18 cellular contexts compared by ENCODE assay signal in the genomic region with DNA sequence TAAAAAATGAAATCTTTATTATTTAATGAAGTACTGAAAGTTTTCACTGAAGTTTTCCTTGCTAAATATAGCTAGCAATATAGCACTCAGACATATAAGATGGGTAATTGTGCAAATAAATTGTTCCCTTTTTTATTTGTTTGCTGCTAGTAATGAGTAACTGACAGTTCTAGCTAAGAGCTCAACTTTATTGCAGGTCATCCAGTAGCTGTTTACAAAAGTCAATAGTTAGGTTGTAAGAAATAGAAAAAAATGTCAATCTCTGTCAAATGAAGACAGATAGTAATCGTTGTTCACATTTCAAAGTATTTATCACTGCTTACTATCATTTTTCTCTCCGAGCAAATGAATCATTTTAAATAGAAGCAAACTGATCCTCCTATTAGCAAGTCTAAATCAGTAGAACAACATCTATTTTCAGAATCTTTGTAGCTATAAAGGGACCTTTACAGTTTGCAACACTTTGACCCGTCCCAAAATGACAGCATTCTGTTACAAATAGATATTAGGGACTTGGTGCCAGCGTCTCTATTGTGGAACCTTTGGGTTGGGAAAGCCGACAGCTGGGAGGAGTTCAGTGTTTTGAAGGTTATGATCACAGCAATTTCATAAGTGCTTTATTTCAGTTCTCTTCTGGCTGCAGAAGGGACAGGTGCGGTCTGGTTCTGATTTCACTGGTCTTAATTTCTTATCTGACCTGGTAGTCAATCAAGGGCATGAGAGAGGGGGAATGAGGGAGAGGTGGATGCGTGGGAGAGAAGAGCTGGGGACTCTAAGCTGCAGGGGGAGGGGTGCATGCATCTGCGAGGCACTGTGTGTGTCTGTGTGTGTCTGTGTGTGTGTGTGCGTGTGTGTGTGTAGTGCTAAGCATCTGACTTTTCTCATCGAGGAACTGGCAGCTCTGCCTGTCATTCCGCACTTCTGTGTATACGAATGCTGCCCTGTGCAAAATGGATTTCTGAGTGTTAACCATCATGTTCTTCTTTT.
DNase-seq lines count a peak whose midpoint lies in the region; ATAC-seq and TF ChIP-seq lines count a peak whose summit lies in the region.
"Had no signal": no experiment of that assay in that cellular context is flagged by ENCODE, and none has a peak within 500 bp of the region (broad histone marks: within the 10 kb centered on the region; RNA-seq: fewer than 3 reads in every experiment).

No MANE protein-coding gene starts in this region.

- no peaks in the 10 kb centered on the region for H4K20me1 ChIP-seq in H9 (ENCODE audit: control insufficient read depth, insufficient read depth, insufficient read length)

- H3K27ac ChIP-seq in H9 (ENCODE audit: insufficient read length, low read depth, low read length) (no peak overlapping the region), psoas muscle (peak overlapping the region; percentile 68)
- H3K27ac ChIP-seq: esophagus muscularis mucosa, heart left ventricle, uterus had no signal

- DNase-seq in H9 (peak; percentile 25), NCI-H774 (lab: John Stamatoyannopoulos, UW) (peak; percentile 5), glutamatergic neuron (peak; percentile 69), psoas muscle (peak; percentile 25 to 69), pons (ENCODE audit: low spot score) (no peak), NCI-H524 treated with DMSO at 0.1 percent for 48 hours (lab: John Stamatoyannopoulos, UW) (no peak)
- DNase-seq in activated CD8-positive, alpha-beta T cell treated with anti-CD3 and anti-CD28 coated beads, Interleukin-2, amount 10 ng/mL, durations not matched to agents 7 days and 5 days: no peak
- DNase-seq: dermis blood vessel endothelial cell; MG63; naive thymus-derived CD4-positive, alpha-beta T cell; NCI-H2029 treated with DMSO at 0.1 percent for 48 hours; small intestine; stimulated activated naive CD4-positive, alpha-beta T cell treated with Interleukin-2 at 50 U/mL for 16 hours; uterus had no signal

- no peaks in the 10 kb centered on the region for H3K79me2 ChIP-seq in H9 (ENCODE audit: insufficient read depth, low read length)

- H3K4me3 Mint-ChIP-seq in H9: no peak overlapping the region
- peak overlapping the region; percentile 30 for H3K4me3 Mint-ChIP-seq in glutamatergic neuron (ENCODE audit: unreplicated experiment)
- no peak overlapping the region for H3K4me3 Mint-ChIP-seq in activated CD8-positive, alpha-beta T cell treated with anti-CD3 and anti-CD28 coated beads, Interleukin-2, amount 10 ng/mL, durations not matched to agents 7 days and 5 days
- H3K4me3 Mint-ChIP-seq: naive thymus-derived CD4-positive, alpha-beta T cell had no signal

- H3K27me3 Mint-ChIP-seq in H9 (ENCODE audit: low read depth) (peaks cover 10% of the 10 kb centered on the region), glutamatergic neuron (ENCODE audit: unreplicated experiment) (peaks cover 12% of the 10 kb centered on the region)
- no peaks in the 10 kb centered on the region for H3K27me3 Mint-ChIP-seq in activated CD8-positive, alpha-beta T cell treated with anti-CD3 and anti-CD28 coated beads, Interleukin-2, amount 10 ng/mL, durations not matched to agents 7 days and 5 days (ENCODE audit: low read depth)
- H3K27me3 Mint-ChIP-seq: naive thymus-derived CD4-positive, alpha-beta T cell had no signal

- POLR2A ChIA-PET in activated CD8-positive, alpha-beta T cell treated with anti-CD3 and anti-CD28 coated beads, Interleukin-2, amount 10 ng/mL, durations not matched to agents 7 days and 5 days (lab: Charles Lee): no interaction called here

- no peak overlapping the region for H4K91ac ChIP-seq in H9 (ENCODE audit: insufficient read length, low read depth, low read length)

- no peaks in the 10 kb centered on the region for H3K9me3 Mint-ChIP-seq in H9
- H3K9me3 Mint-ChIP-seq in glutamatergic neuron (ENCODE audit: unreplicated experiment): peaks cover 8% of the 10 kb centered on the region
- no peaks in the 10 kb centered on the region for H3K9me3 Mint-ChIP-seq in activated CD8-positive, alpha-beta T cell treated with anti-CD3 and anti-CD28 coated beads, Interleukin-2, amount 10 ng/mL, durations not matched to agents 7 days and 5 days (ENCODE audit: insufficient read depth)
- H3K9me3 Mint-ChIP-seq: activated T-helper 2 cell treated with anti-CD3 and anti-CD28 coated beads, Interferon-gamma antibody, Interleukin-2, Interleukin-4, amounts not matched to agents 10 μg/mL and 5 μg/mL and 100 μg/mL, durations not matched to agents 14 hours and 24 hours and 36 hours; naive thymus-derived CD4-positive, alpha-beta T cell had no signal

- no peak overlapping the region for H3K4me2 ChIP-seq in H9 (ENCODE audit: insufficient read depth, insufficient read length, low read length)

- H3K79me1 ChIP-seq in H9 (ENCODE audit: insufficient read depth, low read depth, low read length, poor library complexity, severe bottlenecking): no peaks in the 10 kb centered on the region

- H3K27ac Mint-ChIP-seq in H9 (peak overlapping the region in 1 of 3 experiments; percentile 24; a peak in 1 of 7 replicates), glutamatergic neuron (ENCODE audit: unreplicated experiment) (no peak overlapping the region)
- H3K27ac Mint-ChIP-seq in activated CD8-positive, alpha-beta T cell treated with anti-CD3 and anti-CD28 coated beads, Interleukin-2, amount 10 ng/mL, durations not matched to agents 7 days and 5 days: no peak overlapping the region
- H3K27ac Mint-ChIP-seq: activated T-helper 2 cell treated with anti-CD3 and anti-CD28 coated beads, Interferon-gamma antibody, Interleukin-2, Interleukin-4, amounts not matched to agents 10 μg/mL and 5 μg/mL and 100 μg/mL, durations not matched to agents 14 hours and 24 hours and 36 hours; naive thymus-derived CD4-positive, alpha-beta T cell had no signal

- H2AK5ac ChIP-seq in H9 (ENCODE audit: insufficient read length, low read length): no peak overlapping the region

- H3K27me3 ChIP-seq in H9 (ENCODE audit: insufficient read depth, low read length) (no peaks in the 10 kb centered on the region), psoas muscle (ENCODE audit: insufficient read depth in 3 of 3, low read length in 2 of 3) (no peaks in the 10 kb centered on the region)
- H3K27me3 ChIP-seq: esophagus muscularis mucosa, MG63, uterus had no signal

- no peak overlapping the region for H4K8ac ChIP-seq in H9 (replicated peaks; ENCODE audit: insufficient read length, low read depth, low read length)

- ATAC-seq in psoas muscle: peak; percentile 91 to 98 (median 93)
- ATAC-seq in activated CD8-positive, alpha-beta T cell treated with anti-CD3 and anti-CD28 coated beads, Interleukin-2, amount 10 ng/mL, durations not matched to agents 7 days and 5 days: no peak
- no peak for ATAC-seq in GM18858 (IDR thresholded peaks at IDR 0.05; ENCODE audit: unreplicated experiment)
- ATAC-seq: naive thymus-derived CD4-positive, alpha-beta T cell had no signal

- no peaks in the 10 kb centered on the region for H3K23me2 ChIP-seq in H9 (ENCODE audit: insufficient read length, low read depth, low read length, poor library complexity, severe bottlenecking)

- H2BK12ac ChIP-seq in H9 (ENCODE audit: insufficient read length, low read depth, low read length): no peak overlapping the region

- H3K36me3 Mint-ChIP-seq in H9 (ENCODE audit: insufficient read depth in 1 of 3, low read depth in 3 of 3): no peaks in the 10 kb centered on the region
- H3K36me3 Mint-ChIP-seq in glutamatergic neuron (ENCODE audit: unreplicated experiment): no peaks in the 10 kb centered on the region
- no peaks in the 10 kb centered on the region for H3K36me3 Mint-ChIP-seq in activated CD8-positive, alpha-beta T cell treated with anti-CD3 and anti-CD28 coated beads, Interleukin-2, amount 10 ng/mL, durations not matched to agents 7 days and 5 days (ENCODE audit: low read depth)
- H3K36me3 Mint-ChIP-seq: naive thymus-derived CD4-positive, alpha-beta T cell had no signal

- H2AFZ ChIP-seq in H9 (ENCODE audit: low read length): no peak overlapping the region

- no peak overlapping the region for H3K9ac ChIP-seq in H9 (ENCODE audit: extremely low read depth, insufficient read length, low read length)

- H4K5ac ChIP-seq in H9 (ENCODE audit: insufficient read length, low read depth, low read length): no peak overlapping the region

- no peak overlapping the region for H2BK15ac ChIP-seq in H9 (ENCODE audit: low read depth, low read length)

- H3K23ac ChIP-seq in H9 (ENCODE audit: insufficient read length, low read depth, low read length): no peak overlapping the region

- no peak overlapping the region for H3K56ac ChIP-seq in H9 (ENCODE audit: insufficient read length, low read depth, low read length)

- WGBS in H9 (ENCODE audit: extremely low coverage, insufficient read length, low lambda C conversion rate): no CpG with 5 or more reads among the region's 12 CpGs
- WGBS in psoas muscle, 3 donors: 15 to 23% (median 17%) methylated on average over 12 of the region's 12 CpGs

- H2BK5ac ChIP-seq in H9 (ENCODE audit: insufficient read length, low read length): no peak overlapping the region

- peaks cover 0 to 3% of the 10 kb centered on the region in 2 experiments; a peak in 1 of 4 replicates for H3K4me1 Mint-ChIP-seq in H9
- peaks cover 23% of the 10 kb centered on the region for H3K4me1 Mint-ChIP-seq in glutamatergic neuron (ENCODE audit: low read depth, unreplicated experiment)
- no peaks in the 10 kb centered on the region for H3K4me1 Mint-ChIP-seq in activated CD8-positive, alpha-beta T cell treated with anti-CD3 and anti-CD28 coated beads, Interleukin-2, amount 10 ng/mL, durations not matched to agents 7 days and 5 days (ENCODE audit: low read depth)
- H3K4me1 Mint-ChIP-seq: naive thymus-derived CD4-positive, alpha-beta T cell had no signal

- H3K36me3 ChIP-seq in psoas muscle (ENCODE audit: insufficient read depth in 1 of 2, low read depth in 1 of 2): no peaks in the 10 kb centered on the region
- H3K36me3 ChIP-seq: esophagus muscularis mucosa, heart left ventricle, MG63, uterus had no signal

- H3K4me1 ChIP-seq in H9 (ENCODE audit: insufficient read depth, low read length) (no peaks in the 10 kb centered on the region), psoas muscle (peaks cover 21% of the 10 kb centered on the region)
- H3K4me1 ChIP-seq: esophagus muscularis mucosa, heart left ventricle, uterus had no signal

- intact Hi-C loops in psoas muscle (cut with DNase I): loop anchor here (2.0 to 5.0 kb wide), 2 partner anchors 228 to 230 kb away; partner anchors contain the start of gene PITX2 (in 1 of the 2)

- no peak overlapping the region for H2BK20ac ChIP-seq in H9 (ENCODE audit: low read depth, low read length, poor library complexity, severe bottlenecking)

- CTCF ChIA-PET in activated CD8-positive, alpha-beta T cell treated with anti-CD3 and anti-CD28 coated beads, Interleukin-2, amount 10 ng/mL, durations not matched to agents 7 days and 5 days (lab: Charles Lee): no interaction called here

- H3K9me3 ChIP-seq in H9 (ENCODE audit: control insufficient read depth, low read depth, low read length) (no peaks in the 10 kb centered on the region), psoas muscle (no peaks in the 10 kb centered on the region)
- H3K9me3 ChIP-seq: esophagus muscularis mucosa, heart left ventricle, MG63, uterus had no signal

- peak overlapping the region; percentile 30 for H3K4me3 ChIP-seq in psoas muscle
- H3K4me3 ChIP-seq: esophagus muscularis mucosa, MG63, uterus had no signal

- H3K18ac ChIP-seq in H9 (ENCODE audit: insufficient read length, low read depth, low read length): no peak overlapping the region

- H3K4ac ChIP-seq in H9 (ENCODE audit: low read depth, low read length): no peak overlapping the region

- TF ChIP-seq CTCF in H9 (conservative IDR thresholded peaks at IDR 0.05): no peak
- TF ChIP-seq CTCF in glutamatergic neuron (IDR thresholded peaks at IDR 0.05; ENCODE audit: partially characterized antibody, unreplicated experiment): no peak
- TF ChIP-seq CTCF in psoas muscle (IDR thresholded peaks at IDR 0.05): no peak

- H2BK120ac ChIP-seq in H9 (ENCODE audit: low read depth, low read length, poor library complexity, severe bottlenecking): no peak overlapping the region

- no peak overlapping the region for H3K14ac ChIP-seq in H9 (ENCODE audit: insufficient read depth, low read length)

- H3T11ph ChIP-seq in H9 (ENCODE audit: low read length): no peak overlapping the region

Comparison
In these comparisons a context has a peak if more than half of its experiments do, and no peak if none do; other contexts are left out.
1. DNase-seq: peak in H9 (single experiment), NCI-H774 (single experiment), glutamatergic neuron (single experiment) and psoas muscle (2 of 2); none in pons (single experiment), NCI-H524 treated with DMSO at 0.1 percent for 48 hours (single experiment) and activated CD8-positive, alpha-beta T cell treated with anti-CD3 and anti-CD28 coated beads, Interleukin-2, amount 10 ng/mL, durations not matched to agents 7 days and 5 days (single experiment).
2. ATAC-seq: peak in psoas muscle (4 of 4); none in activated CD8-positive, alpha-beta T cell treated with anti-CD3 and anti-CD28 coated beads, Interleukin-2, amount 10 ng/mL, durations not matched to agents 7 days and 5 days (single experiment) and GM18858 (single experiment).